In the genomic region with DNA sequence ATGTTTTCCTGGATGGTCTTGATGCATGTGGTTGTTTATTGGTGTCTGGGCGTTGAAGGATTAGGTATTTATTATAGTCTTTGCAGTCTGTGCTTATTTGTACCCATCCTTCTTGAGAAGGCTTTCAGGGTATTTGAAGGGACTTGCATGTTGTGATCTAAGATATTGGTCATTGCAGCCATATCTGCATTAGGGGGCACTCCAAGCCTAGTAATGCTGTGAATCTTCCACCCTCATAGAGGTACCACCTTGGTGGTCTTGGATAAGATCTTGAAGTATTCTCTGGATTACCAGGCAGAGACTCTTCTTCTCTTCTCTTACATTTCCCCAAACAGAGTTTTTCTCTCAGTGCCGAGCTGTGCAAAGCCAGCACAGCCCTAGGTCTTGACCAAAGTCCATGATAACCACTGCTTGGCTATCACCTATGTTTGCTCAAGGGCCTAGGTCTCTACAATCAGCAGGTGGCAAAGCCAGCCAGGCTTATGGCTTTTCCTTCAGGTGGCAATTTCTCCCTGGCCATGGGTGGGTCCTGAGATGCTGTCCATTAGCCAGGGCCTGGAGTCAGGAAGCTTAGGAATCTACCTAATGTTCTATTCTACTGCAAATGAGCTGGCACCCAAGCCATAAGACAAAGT, we compare ENCODE assay signal across 21 cellular contexts. TPM values are rescaled to one million over a fixed set of nuclear protein-coding genes. Genes with fewer than 3 reads are reported as not detected.
DNase-seq lines count a peak whose midpoint lies in the region; FAIRE-seq and TF ChIP-seq lines count a peak whose summit lies in the region.
"Had no signal": no experiment of that assay in that cellular context is flagged by ENCODE, and none has a peak within 500 bp of the region (broad histone marks: within the 10 kb centered on the region; RNA-seq: fewer than 3 reads in every experiment).

No MANE protein-coding gene starts in this region.

- no peaks in the 10 kb centered on the region for H3K9me2 ChIP-seq in Loucy (replicated peaks; ENCODE audit: low read depth, low read length)
- H3K9me2 ChIP-seq in hepatocyte (replicated peaks; ENCODE audit: insufficient read depth), result no peaks in the 10 kb centered on the region

- no peak overlapping the region for H3K27ac ChIP-seq in hepatocyte
- H3K27ac ChIP-seq in small intestine (ENCODE audit: low read depth in 1 of 2, low read length in 1 of 2), result no peak overlapping the region
- H3K27ac ChIP-seq: esophagus muscularis mucosa, gastroesophageal sphincter, tibial artery had no signal

- no peaks in the 10 kb centered on the region for H3F3A ChIP-seq in Loucy (ENCODE audit: low read depth)

- H3K27me3 ChIP-seq in Loucy (ENCODE audit: insufficient read depth, low read length, poor library complexity, severe bottlenecking), result no peaks in the 10 kb centered on the region
- H3K27me3 ChIP-seq in hepatocyte, result no peaks in the 10 kb centered on the region
- H3K27me3 ChIP-seq in small intestine (ENCODE audit: control insufficient read depth in 2 of 2, insufficient read depth in 2 of 2, low read length in 2 of 2), result no peaks in the 10 kb centered on the region
- H3K27me3 ChIP-seq: esophagus muscularis mucosa, gastroesophageal sphincter, tibial artery had no signal

- no peaks in the 10 kb centered on the region for H3K4me1 ChIP-seq in Loucy (ENCODE audit: insufficient read depth, low read length, poor library complexity, severe bottlenecking)
- no peaks in the 10 kb centered on the region for H3K4me1 ChIP-seq in hepatocyte (ENCODE audit: insufficient read depth)
- no peaks in the 10 kb centered on the region for H3K4me1 ChIP-seq in small intestine (ENCODE audit: control insufficient read depth in 2 of 2, insufficient read depth in 1 of 2, low read depth in 1 of 2, low read length in 1 of 2)
- H3K4me1 ChIP-seq: esophagus muscularis mucosa, gastroesophageal sphincter, tibial artery had no signal

- peak; percentile 19 for DNase-seq in hepatocyte (ENCODE audit: low spot score)
- DNase-seq in small intestine, result peak; percentile 68
- DNase-seq in NOMO-1 (lab: John Stamatoyannopoulos, UW; ENCODE audit: unreplicated experiment in 2 of 2), result no peak
- no peak for DNase-seq in NCI-H2171 treated with DMSO at 0.1 percent for 48 hours (lab: John Stamatoyannopoulos, UW)
- DNase-seq in HTR-8/SVneo (ENCODE audit: insufficient read length, low spot score), result no peak
- DNase-seq: activated CD4-positive, alpha-beta T cell treated with anti-CD3 and anti-CD28 coated beads, Interleukin-2, amount 10 ng/mL, durations not matched to agents 24 days and 14 days; CD8-positive, alpha-beta T cell; DMS79; mesenchymal stem cell; naive thymus-derived CD4-positive, alpha-beta T cell; NCI-H1417; retina; stimulated activated CD4-positive, alpha-beta T cell treated with anti-CD3 and anti-CD28 coated beads, Interleukin-4, amount 100 ng/mL, for 24 hours; stimulated activated naive CD8-positive, alpha-beta T cell treated with anti-CD3 and anti-CD28 coated beads, Interleukin-15, Interleukin-2, amounts not matched to agents 100 U/mL and 50 U/mL, for 24 hours; tibial artery had no signal

- no peak overlapping the region for H3K9ac ChIP-seq in Loucy (ENCODE audit: low read depth, low read length, poor library complexity, severe bottlenecking)

- H3K9me3 ChIP-seq in Loucy (ENCODE audit: insufficient read depth, low read depth, low read length) (no peaks in the 10 kb centered on the region), hepatocyte (ENCODE audit: low read depth) (no peaks in the 10 kb centered on the region), small intestine (ENCODE audit: control insufficient read depth, low read depth) (no peaks in the 10 kb centered on the region)
- H3K9me3 ChIP-seq: esophagus muscularis mucosa had no signal

- H4K20me1 ChIP-seq in Loucy (ENCODE audit: insufficient read depth, low read length, poor library complexity, severe bottlenecking) (no peaks in the 10 kb centered on the region), hepatocyte (ENCODE audit: insufficient read depth, poor library complexity, severe bottlenecking) (no peaks in the 10 kb centered on the region)

- 85% methylated on average over 2 of the region's 2 CpGs for WGBS in hepatocyte (ENCODE audit: low lambda C conversion rate, missing lambda C conversion rate)
- 46 to 71% (median 49%) methylated on average over 2 of the region's 2 CpGs for WGBS in small intestine, 3 donors

- H3K36me3 ChIP-seq in Loucy (ENCODE audit: insufficient read depth, low read length) (no peaks in the 10 kb centered on the region), hepatocyte (replicated peaks; ENCODE audit: insufficient read depth, low read depth) (no peaks in the 10 kb centered on the region), small intestine (ENCODE audit: control insufficient read depth in 2 of 2, insufficient read depth in 2 of 2, low read length in 2 of 2) (no peaks in the 10 kb centered on the region)
- H3K36me3 ChIP-seq: esophagus muscularis mucosa, gastroesophageal sphincter, tibial artery had no signal

- H2AFZ ChIP-seq in Loucy (ENCODE audit: low read length) (no peak overlapping the region), hepatocyte (no peak overlapping the region)

- peak; percentile 19 for TF ChIP-seq CTCF in GM12873 (IDR thresholded peaks at IDR 0.05; ENCODE audit: insufficient read depth, low read depth, low read length, missing control alignments)
- TF ChIP-seq CTCF in Loucy (conservative IDR thresholded peaks at IDR 0.05; ENCODE audit: low read length), result peak; percentile 61
- no peak for TF ChIP-seq CTCF in hepatocyte (IDR thresholded peaks at IDR 0.05; ENCODE audit: poor library complexity)

- FAIRE-seq in small intestine (lab: Jason Lieb, UNC), result no peak
- FAIRE-seq in HTR-8/SVneo (lab: Jason Lieb, UNC), result no peak
- FAIRE-seq: GM19239 had no signal

- no peak overlapping the region for H3K4me2 ChIP-seq in Loucy (ENCODE audit: low read depth, low read length, poor library complexity, severe bottlenecking)
- H3K4me2 ChIP-seq in hepatocyte, result no peak overlapping the region

- H3K4me3 ChIP-seq in Loucy (ENCODE audit: low read length, poor library complexity, severe bottlenecking) (no peak overlapping the region), hepatocyte (no peak overlapping the region), small intestine (ENCODE audit: low read depth in 1 of 2, low read length in 2 of 2) (no peak overlapping the region)
- H3K4me3 ChIP-seq: esophagus muscularis mucosa, gastroesophageal sphincter, tibial artery had no signal

- H3K79me2 ChIP-seq in Loucy (ENCODE audit: insufficient read depth, low read length) (no peaks in the 10 kb centered on the region; the same call in 1 of the 2 replicates), hepatocyte (no peaks in the 10 kb centered on the region)

RNA-seq across cellular contexts. Expression of a gene that starts 15.4 kb away (rescaled TPM):
- total RNA-seq in hepatocyte, result 0.40 and 8.4 TPM in 2 replicates
- polyA plus RNA-seq in hepatocyte (10.7 and 12.4 TPM in 2 replicates), small intestine (under 1 TPM in 1 of 3 donors, not detected in 2; 0.33 TPM)
- total RNA-seq: activated CD4-positive, alpha-beta T cell treated with anti-CD3 and anti-CD28 coated beads, Interleukin-2, amount 10 ng/mL, durations not matched to agents 24 days and 14 days; activated T-helper 1 cell treated with anti-CD3 and anti-CD28 coated beads, Interleukin-12 subunit alpha, Interleukin-12 subunit beta, Interleukin-2, Interleukin-4 antibody, amounts not matched to agents 30 ng/mL and 10 ng/mL and 1 ng/mL, durations not matched to agents 14 hours and 24 hours and 36 hours; CD8-positive, alpha-beta T cell; naive thymus-derived CD4-positive, alpha-beta T cell had no signal
- polyA plus RNA-seq: naive thymus-derived CD4-positive, alpha-beta T cell had no signal

Comparison
In these comparisons a context has a peak if more than half of its experiments do, and no peak if none do; other contexts are left out.
1. DNase-seq: peak in hepatocyte (single experiment) and small intestine (single experiment); none in NOMO-1 (0 of 2), NCI-H2171 treated with DMSO at 0.1 percent for 48 hours (single experiment) and HTR-8/SVneo (single experiment).